Comparison of ENCODE assay signal across 11 cellular contexts in genomic region chr10:80457554-80458262, GRCh38. TPM values are rescaled to one million over a fixed set of nuclear protein-coding genes. Genes with fewer than 3 reads are reported as not detected.
DNase-seq lines count a peak whose midpoint lies in the region; ATAC-seq, FAIRE-seq and TF ChIP-seq lines count a peak whose summit lies in the region.
"Had no signal": no experiment of that assay in that cellular context is flagged by ENCODE, and none has a peak within 500 bp of the region (broad histone marks: within the 10 kb centered on the region; RNA-seq: fewer than 3 reads in every experiment).

No MANE protein-coding gene starts in this region.

- peaks cover 47% of the 10 kb centered on the region for H3K36me3 Mint-ChIP-seq in T-helper 1 cell treated with Interleukin-12 subunit alpha and Interleukin-12 subunit beta and Interleukin-4 antibody, amounts not matched to agents 30 μg/mL and 1 μg/mL, for 36 hours (ENCODE audit: low read depth)
- H3K36me3 Mint-ChIP-seq in WTC11 = no peaks in the 10 kb centered on the region
- H3K36me3 Mint-ChIP-seq in stimulated activated effector memory CD8-positive, alpha-beta T cell treated with anti-CD3 and anti-CD28 coated beads, Interleukin-12 subunit alpha, Interleukin-12 subunit beta, amount 100 ng/mL, for 72 hours = peaks cover 21% of the 10 kb centered on the region

- H3K27ac ChIP-seq in foreskin keratinocyte = peak overlapping the region; percentile 82

- POLR2A ChIA-PET in WTC11 (lab: Charles Lee) = no interaction called here

- ATAC-seq in WTC11 (peak; percentile 17), foreskin keratinocyte (peak; percentile 13), GM18907 (IDR thresholded peaks at IDR 0.05; ENCODE audit: unreplicated experiment) (no peak)
- no peak for ATAC-seq in stimulated activated effector memory CD8-positive, alpha-beta T cell treated with anti-CD3 and anti-CD28 coated beads, Interleukin-12 subunit alpha, Interleukin-12 subunit beta, amount 100 ng/mL, for 72 hours
- ATAC-seq: sciatic nerve had no signal

- TF ChIP-seq CTCF in WTC11 (IDR thresholded peaks at IDR 0.05) (no peak), foreskin keratinocyte (conservative IDR thresholded peaks at IDR 0.05) (peak; percentile 51)

- no peak for DNase-seq in T-helper 1 cell
- DNase-seq in WTC11 (ENCODE audit: low spot score) = peak; percentile 57
- DNase-seq in foreskin keratinocyte = no peak
- no peak for DNase-seq in stimulated activated effector memory CD8-positive, alpha-beta T cell treated with anti-CD3 and anti-CD28 coated beads, Interleukin-12 subunit alpha, Interleukin-12 subunit beta, amount 100 ng/mL, for 72 hours (ENCODE audit: low spot score in 2 of 2)
- DNase-seq in SKM-1 (lab: John Stamatoyannopoulos, UW; ENCODE audit: unreplicated experiment) = no peak
- no peak for DNase-seq in urothelium cell line (ENCODE audit: low spot score)
- DNase-seq: NCI-H1436, uterus had no signal

- peaks cover 34% of the 10 kb centered on the region for H3K4me1 ChIP-seq in foreskin keratinocyte

- FAIRE-seq in urothelium cell line (lab: Jason Lieb, UNC) = no peak

- H3K4me1 Mint-ChIP-seq in T-helper 1 cell treated with Interleukin-12 subunit alpha and Interleukin-12 subunit beta and Interleukin-4 antibody, amounts not matched to agents 30 μg/mL and 1 μg/mL, for 36 hours (ENCODE audit: low read depth) = peaks cover 66% of the 10 kb centered on the region
- peaks cover 72% of the 10 kb centered on the region for H3K4me1 Mint-ChIP-seq in WTC11
- peaks cover 76% of the 10 kb centered on the region for H3K4me1 Mint-ChIP-seq in stimulated activated effector memory CD8-positive, alpha-beta T cell treated with anti-CD3 and anti-CD28 coated beads, Interleukin-12 subunit alpha, Interleukin-12 subunit beta, amount 100 ng/mL, for 72 hours

- no peaks in the 10 kb centered on the region for H3K9me3 Mint-ChIP-seq in T-helper 1 cell treated with Interleukin-12 subunit alpha and Interleukin-12 subunit beta and Interleukin-4 antibody, amounts not matched to agents 30 μg/mL and 1 μg/mL, for 36 hours
- no peaks in the 10 kb centered on the region for H3K9me3 Mint-ChIP-seq in WTC11
- H3K9me3 Mint-ChIP-seq in stimulated activated effector memory CD8-positive, alpha-beta T cell treated with anti-CD3 and anti-CD28 coated beads, Interleukin-12 subunit alpha, Interleukin-12 subunit beta, amount 100 ng/mL, for 72 hours = no peaks in the 10 kb centered on the region

- no peaks in the 10 kb centered on the region for H3K27me3 ChIP-seq in foreskin keratinocyte
- H3K27me3 ChIP-seq: uterus had no signal

- CTCF ChIA-PET in WTC11 (lab: Charles Lee) = interaction anchor here (1.1 to 34.2 kb wide), 9 partner anchors 8 to 139 kb away, joined by 3 to 802 read pairs (median 4); no protein-coding TSS in a partner anchor

- peak overlapping the region; percentile 98 for H3K4me3 Mint-ChIP-seq in T-helper 1 cell treated with Interleukin-12 subunit alpha and Interleukin-12 subunit beta and Interleukin-4 antibody, amounts not matched to agents 30 μg/mL and 1 μg/mL, for 36 hours
- H3K4me3 Mint-ChIP-seq in WTC11 = no peak overlapping the region
- H3K4me3 Mint-ChIP-seq in stimulated activated effector memory CD8-positive, alpha-beta T cell treated with anti-CD3 and anti-CD28 coated beads, Interleukin-12 subunit alpha, Interleukin-12 subunit beta, amount 100 ng/mL, for 72 hours = no peak overlapping the region

- peak overlapping the region; percentile 87 for H3K27ac Mint-ChIP-seq in T-helper 1 cell treated with Interleukin-12 subunit alpha and Interleukin-12 subunit beta and Interleukin-4 antibody, amounts not matched to agents 30 μg/mL and 1 μg/mL, for 36 hours
- peak overlapping the region; percentile 56; the same call in 1 of the 2 replicates for H3K27ac Mint-ChIP-seq in WTC11
- peak overlapping the region; percentile 97 for H3K27ac Mint-ChIP-seq in stimulated activated effector memory CD8-positive, alpha-beta T cell treated with anti-CD3 and anti-CD28 coated beads, Interleukin-12 subunit alpha, Interleukin-12 subunit beta, amount 100 ng/mL, for 72 hours

- no peaks in the 10 kb centered on the region for H3K27me3 Mint-ChIP-seq in T-helper 1 cell treated with Interleukin-12 subunit alpha and Interleukin-12 subunit beta and Interleukin-4 antibody, amounts not matched to agents 30 μg/mL and 1 μg/mL, for 36 hours (ENCODE audit: low read depth)
- no peaks in the 10 kb centered on the region for H3K27me3 Mint-ChIP-seq in WTC11 (ENCODE audit: low read depth)

TF ChIP-seq in WTC11, 78 proteins besides CTCF, POLR2A, EP300 and RAD21:
- TF ChIP-seq USF2 (CRISPR knock-in tag; IDR thresholded peaks at IDR 0.05) (no peak), ZNF281 (CRISPR knock-in tag; IDR thresholded peaks at IDR 0.05) (no peak), PRRX2 (CRISPR knock-in tag; IDR thresholded peaks at IDR 0.05) (no peak), E2F5 (CRISPR knock-in tag; IDR thresholded peaks at IDR 0.05) (no peak), MLX (CRISPR knock-in tag; IDR thresholded peaks at IDR 0.05) (no peak), JAZF1 (CRISPR knock-in tag; IDR thresholded peaks at IDR 0.05) (no peak), JUN (CRISPR knock-in tag; IDR thresholded peaks at IDR 0.05) (no peak)
- TF ChIP-seq, protein P1, sequence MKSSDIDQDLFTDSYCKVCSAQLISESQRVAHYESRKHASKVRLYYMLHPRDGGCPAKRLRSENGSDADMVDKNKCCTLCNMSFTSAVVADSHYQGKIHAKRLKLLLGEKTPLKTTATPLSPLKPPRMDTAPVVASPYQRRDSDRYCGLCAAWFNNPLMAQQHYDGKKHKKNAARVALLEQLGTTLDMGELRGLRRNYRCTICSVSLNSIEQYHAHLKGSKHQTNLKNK (CRISPR knock-in tag; IDR thresholded peaks at IDR 0.05) = no peak

RNA-seq across cellular contexts. Expression of gene TSPAN14, which starts 3.6 kb away (rescaled TPM):
- 64.0 to 73.5 TPM (median 72.1 TPM) in 3 replicates for total RNA-seq in WTC11 (2021)
- total RNA-seq in foreskin keratinocyte = 105 and 139 TPM in 2 replicates
- polyA plus RNA-seq in foreskin keratinocyte = 76.4 and 110 TPM in 2 replicates

RNA-seq across cellular contexts. Expression of gene PRXL2A, which starts 49.4 kb away (rescaled TPM):
- total RNA-seq in WTC11 (2021) (46.6 to 56.5 TPM (median 52.4 TPM) in 3 replicates), foreskin keratinocyte (39.8 and 53.7 TPM in 2 replicates)
- 35.0 and 58.5 TPM in 2 replicates for polyA plus RNA-seq in foreskin keratinocyte

Comparison
In these comparisons a context has a peak if more than half of its experiments do, and no peak if none do; other contexts are left out.
1. ATAC-seq: peak in WTC11 (single experiment) and foreskin keratinocyte (single experiment); none in stimulated activated effector memory CD8-positive, alpha-beta T cell treated with anti-CD3 and anti-CD28 coated beads, Interleukin-12 subunit alpha, Interleukin-12 subunit beta, amount 100 ng/mL, for 72 hours (single experiment) and GM18907 (single experiment).
2. Peak in every context shown above with its lines, with median percentiles within 50 percentile points of each other: H3K27ac Mint-ChIP-seq.